15 cellular contexts compared by ENCODE assay signal in the genomic region with DNA sequence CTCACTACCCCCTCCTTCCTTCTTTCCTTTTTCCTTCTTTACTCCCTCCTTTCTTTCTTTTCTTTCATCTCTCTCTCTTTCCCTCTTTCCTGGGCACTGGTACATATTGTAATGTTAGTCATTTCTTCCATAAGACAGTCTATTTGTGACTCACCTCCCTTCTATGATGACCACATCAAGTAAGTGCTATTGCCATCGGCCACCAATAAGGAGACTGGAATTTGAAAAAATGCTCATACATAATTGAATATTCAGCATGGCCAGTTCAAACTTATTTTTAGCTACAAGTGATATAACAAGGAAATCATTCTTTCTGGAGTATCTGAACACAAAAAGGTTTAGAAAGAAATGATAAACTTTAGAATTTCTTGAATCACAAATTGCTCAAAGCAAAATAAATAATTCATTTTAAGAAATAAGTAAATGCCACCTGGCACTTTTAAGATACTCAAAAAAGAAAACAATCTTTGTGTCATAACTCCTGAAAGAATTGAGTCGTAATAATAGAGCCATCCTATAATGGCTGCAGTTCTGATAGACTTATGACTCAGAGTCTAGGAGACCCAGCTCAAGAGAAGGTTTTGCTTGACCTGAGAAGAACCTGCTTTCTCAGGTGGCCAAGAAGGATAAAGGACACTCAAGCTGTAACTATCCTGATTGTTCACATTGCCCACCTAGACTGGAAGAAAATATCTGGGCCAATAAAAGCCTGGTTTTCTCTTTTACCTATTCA. TPM values are rescaled to one million over a fixed set of nuclear protein-coding genes. Genes with fewer than 3 reads are reported as not detected.
DNase-seq lines count a peak whose midpoint lies in the region; ATAC-seq and TF ChIP-seq lines count a peak whose summit lies in the region.
"Had no signal": no experiment of that assay in that cellular context is flagged by ENCODE, and none has a peak within 500 bp of the region (broad histone marks: within the 10 kb centered on the region; RNA-seq: fewer than 3 reads in every experiment).

No MANE protein-coding gene starts in this region.

- intact Hi-C loops in vagina (cut with DNase I), result no loop called here

- ATAC-seq in stimulated activated effector memory CD8-positive, alpha-beta T cell treated with anti-CD3 and anti-CD28 coated beads, Interleukin-12 subunit alpha, Interleukin-12 subunit beta, amount 100 ng/mL, for 72 hours, result no peak
- no peak for ATAC-seq in HG03175 (IDR thresholded peaks at IDR 0.05; ENCODE audit: unreplicated experiment)
- ATAC-seq: naive thymus-derived CD4-positive, alpha-beta T cell; right lobe of liver; T-helper 17 cell had no signal

- H3K27ac ChIP-seq in vagina, result no peak overlapping the region
- H3K27ac ChIP-seq: esophagus squamous epithelium, right lobe of liver had no signal

- TF ChIP-seq CTCF in vagina (IDR thresholded peaks at IDR 0.05), result no peak

- no peaks in the 10 kb centered on the region for H3K27me3 ChIP-seq in vagina
- H3K27me3 ChIP-seq: esophagus squamous epithelium, right lobe of liver had no signal

- TF ChIP-seq POLR2A in vagina (IDR thresholded peaks at IDR 0.05), result no peak

- no peaks in the 10 kb centered on the region for H3K9me3 ChIP-seq in vagina
- H3K9me3 ChIP-seq: Caco-2, esophagus squamous epithelium, right lobe of liver had no signal

- H3K27ac Mint-ChIP-seq in stimulated activated effector memory CD8-positive, alpha-beta T cell treated with anti-CD3 and anti-CD28 coated beads, Interleukin-12 subunit alpha, Interleukin-12 subunit beta, amount 100 ng/mL, for 72 hours, result no peak overlapping the region
- H3K27ac Mint-ChIP-seq: naive thymus-derived CD4-positive, alpha-beta T cell; T-helper 17 cell had no signal

- H3K4me1 ChIP-seq in vagina, result no peaks in the 10 kb centered on the region
- H3K4me1 ChIP-seq: Caco-2, esophagus squamous epithelium, right lobe of liver had no signal

- no peaks in the 10 kb centered on the region for H3K36me3 ChIP-seq in vagina
- H3K36me3 ChIP-seq: esophagus squamous epithelium, right lobe of liver had no signal

- peak; percentile 80 for DNase-seq in GM04503 (ENCODE audit: low read depth)
- peak; percentile 88 for DNase-seq in RPMI7951 (ENCODE audit: low read depth)
- peak; percentile 88 for DNase-seq in fibroblast of gingiva (ENCODE audit: low read depth)
- DNase-seq in renal cortical epithelial cell (ENCODE audit: low read depth), result peak; percentile 79
- no peak for DNase-seq in NOMO-1 treated with DMSO at 0.1 percent for 48 hours (lab: John Stamatoyannopoulos, UW; ENCODE audit: unreplicated experiment)
- DNase-seq in stimulated activated effector memory CD8-positive, alpha-beta T cell treated with anti-CD3 and anti-CD28 coated beads, Interleukin-12 subunit alpha, Interleukin-12 subunit beta, amount 100 ng/mL, for 72 hours (ENCODE audit: low spot score in 2 of 2), result no peak
- no peak for DNase-seq in vagina (ENCODE audit: extremely low spot score in 2 of 2)
- DNase-seq: Caco-2; caudate nucleus; esophagus squamous epithelium; kidney; naive thymus-derived CD4-positive, alpha-beta T cell; right lobe of liver; T-helper 17 cell had no signal

- H3K4me3 ChIP-seq in vagina, result no peak overlapping the region
- H3K4me3 ChIP-seq: esophagus squamous epithelium, right lobe of liver had no signal

- no peaks in the 10 kb centered on the region for H3K4me1 Mint-ChIP-seq in stimulated activated effector memory CD8-positive, alpha-beta T cell treated with anti-CD3 and anti-CD28 coated beads, Interleukin-12 subunit alpha, Interleukin-12 subunit beta, amount 100 ng/mL, for 72 hours
- H3K4me1 Mint-ChIP-seq: naive thymus-derived CD4-positive, alpha-beta T cell; T-helper 17 cell had no signal

- no peak overlapping the region for H3K4me3 Mint-ChIP-seq in stimulated activated effector memory CD8-positive, alpha-beta T cell treated with anti-CD3 and anti-CD28 coated beads, Interleukin-12 subunit alpha, Interleukin-12 subunit beta, amount 100 ng/mL, for 72 hours
- H3K4me3 Mint-ChIP-seq: naive thymus-derived CD4-positive, alpha-beta T cell; T-helper 17 cell had no signal

- H3K36me3 Mint-ChIP-seq in stimulated activated effector memory CD8-positive, alpha-beta T cell treated with anti-CD3 and anti-CD28 coated beads, Interleukin-12 subunit alpha, Interleukin-12 subunit beta, amount 100 ng/mL, for 72 hours, result no peaks in the 10 kb centered on the region
- H3K36me3 Mint-ChIP-seq: naive thymus-derived CD4-positive, alpha-beta T cell had no signal

- no peaks in the 10 kb centered on the region for H3K9me3 Mint-ChIP-seq in stimulated activated effector memory CD8-positive, alpha-beta T cell treated with anti-CD3 and anti-CD28 coated beads, Interleukin-12 subunit alpha, Interleukin-12 subunit beta, amount 100 ng/mL, for 72 hours

RNA-seq across cellular contexts. Expression of a gene that starts 51.6 kb away (rescaled TPM):
- total RNA-seq in RPMI7951 (2014; rRNA removed; shearing (Covaris generic)), result 9.0 and 9.9 TPM in 2 replicates
- total RNA-seq in renal cortical epithelial cell (8.7 and 9.6 TPM in 2 replicates), vagina (2.9 TPM)
- total RNA-seq: naive thymus-derived CD4-positive, alpha-beta T cell; T-helper 17 cell had no signal

Comparison
In these comparisons a context has a peak if more than half of its experiments do, and no peak if none do; other contexts are left out.
1. DNase-seq: peak in GM04503 (single experiment), RPMI7951 (single experiment), fibroblast of gingiva (single experiment) and renal cortical epithelial cell (single experiment); none in NOMO-1 treated with DMSO at 0.1 percent for 48 hours (single experiment), stimulated activated effector memory CD8-positive, alpha-beta T cell treated with anti-CD3 and anti-CD28 coated beads, Interleukin-12 subunit alpha, Interleukin-12 subunit beta, amount 100 ng/mL, for 72 hours (0 of 2) and vagina (0 of 2).